ENCODE assay signal across 8 cellular contexts in the genomic region with DNA sequence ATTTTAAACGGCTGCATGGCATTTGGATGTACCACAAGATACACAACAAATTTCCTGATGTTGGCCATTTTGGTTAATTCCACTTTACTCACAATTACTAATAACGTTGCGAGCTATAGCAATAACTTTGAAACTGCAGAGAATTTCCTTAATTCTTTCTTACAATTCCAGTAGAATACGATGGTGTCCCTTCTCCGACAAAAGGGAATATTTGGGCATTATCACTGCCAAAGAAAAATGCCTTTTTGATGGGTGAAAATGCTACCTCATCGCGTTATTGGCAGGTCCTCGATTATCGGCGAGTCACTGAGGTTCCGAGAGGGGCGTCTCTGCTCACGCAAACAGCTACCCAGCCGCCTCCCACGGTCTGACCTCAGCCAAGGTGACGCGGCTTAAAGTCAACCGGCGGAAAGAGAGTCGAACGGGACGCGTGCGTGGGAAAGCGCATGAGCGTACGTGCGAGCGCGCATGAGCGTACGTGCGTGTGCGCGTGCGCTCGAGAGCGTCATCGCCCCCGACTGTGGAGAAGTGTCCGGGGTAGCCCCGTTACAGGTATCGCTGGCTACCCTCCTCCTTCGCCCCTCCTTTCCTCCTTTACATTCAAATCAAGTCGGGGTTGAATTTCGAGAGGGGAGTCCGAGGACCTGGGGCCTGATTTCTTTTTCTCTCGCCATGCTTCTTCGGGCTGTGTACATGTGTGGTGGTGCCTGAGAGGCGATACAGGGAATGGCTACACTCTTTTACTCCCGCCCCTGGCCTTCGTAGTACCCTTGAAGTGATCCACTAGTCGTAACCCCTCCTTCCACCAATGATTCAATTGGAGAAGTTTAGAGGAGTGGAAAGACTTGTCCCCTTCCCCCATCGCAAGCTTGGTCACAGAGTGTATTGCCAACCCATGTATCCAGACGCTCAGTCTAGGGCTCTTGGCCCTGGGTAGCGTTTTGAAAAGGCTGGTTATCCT. TPM values are rescaled to one million over a fixed set of nuclear protein-coding genes. Genes with fewer than 3 reads are reported as not detected.
DNase-seq lines count a peak whose midpoint lies in the region; ATAC-seq lines count a peak whose summit lies in the region.

A gene (plus strand): TSS at position 495 of the 961 bp plus-strand sequence. CDS start 931 bp downstream, outside the sequence.

- peak; percentile 92 for ATAC-seq in GM21390 (IDR thresholded peaks at IDR 0.05; ENCODE audit: unreplicated experiment)
- ATAC-seq in activated CD8-positive, alpha-beta memory T cell treated with anti-CD3 and anti-CD28 coated beads, Interleukin-2, amount 10 ng/mL, durations not matched to agents 7 days and 5 days, result peak; percentile 95

- H3K27ac ChIP-seq in HUES48 (ENCODE audit: low read depth, low read length), result peak within 1 kb of the TSS; percentile 79

- CTCF ChIA-PET in activated CD8-positive, alpha-beta memory T cell treated with anti-CD3 and anti-CD28 coated beads, Interleukin-2, amount 10 ng/mL, durations not matched to agents 7 days and 5 days (lab: Charles Lee), result interaction anchor here (1.2 to 2.5 kb wide), 3 partner anchors 67 to 142 kb away, joined by 3 to 9 read pairs (median 5); no protein-coding TSS in a partner anchor

- no peaks in the 10 kb centered on the region for H3K9me3 Mint-ChIP-seq in activated CD8-positive, alpha-beta memory T cell treated with anti-CD3 and anti-CD28 coated beads, Interleukin-2, amount 10 ng/mL, durations not matched to agents 7 days and 5 days (ENCODE audit: low read depth)

- H3K9me3 ChIP-seq in HUES48 (ENCODE audit: control insufficient read depth, insufficient read depth, low read length), result no peaks in the 10 kb centered on the region
- no peaks in the 10 kb centered on the region for H3K9me3 ChIP-seq in NT2/D1 (ENCODE audit: insufficient read depth, low read length)

- peak within 1 kb of the TSS; percentile 95 for H3K4me3 Mint-ChIP-seq in activated CD8-positive, alpha-beta memory T cell treated with anti-CD3 and anti-CD28 coated beads, Interleukin-2, amount 10 ng/mL, durations not matched to agents 7 days and 5 days

- peaks cover 47% of the 10 kb centered on the region for H3K4me1 Mint-ChIP-seq in activated CD8-positive, alpha-beta memory T cell treated with anti-CD3 and anti-CD28 coated beads, Interleukin-2, amount 10 ng/mL, durations not matched to agents 7 days and 5 days

- H3K36me3 Mint-ChIP-seq in activated CD8-positive, alpha-beta memory T cell treated with anti-CD3 and anti-CD28 coated beads, Interleukin-2, amount 10 ng/mL, durations not matched to agents 7 days and 5 days, result peaks cover 23% of the 10 kb centered on the region

- peak within 1 kb of the TSS; percentile 3; the same call in 1 of the 2 replicates for H3K9ac ChIP-seq in HUES48 (ENCODE audit: low read depth, low read length)
- no peak within 1 kb of the TSS for H3K9ac ChIP-seq in NT2/D1 (ENCODE audit: insufficient read length, low read depth)

- in situ Hi-C loops in Caki2 (cut with HindIII; ENCODE audit: low pct_unique_long_range_greater_than_20kb, low sequenced_read_pairs) (no loop called here), endometrial microvascular endothelial cells (cut with HindIII; ENCODE audit: inconsistent ontology term, low pct_unique_long_range_greater_than_20kb, low sequenced_read_pairs) (no loop called here)

- H3K4me1 ChIP-seq in HUES48 (ENCODE audit: control insufficient read depth, insufficient read depth, low read length), result peaks cover 23% of the 10 kb centered on the region; the same call in 1 of the 2 replicates
- H3K4me1 ChIP-seq in NT2/D1 (ENCODE audit: insufficient read depth, insufficient read length), result no peaks in the 10 kb centered on the region

- DNase-seq in Caki2 (ENCODE audit: low read depth) (peak; percentile 89), NT2/D1 (ENCODE audit: low read depth, low spot score) (no peak), mesenteric fat pad (ENCODE audit: low spot score) (peak; percentile 96)
- peak; percentile 95 for DNase-seq in activated CD8-positive, alpha-beta memory T cell treated with anti-CD3 and anti-CD28 coated beads, Interleukin-2, amount 10 ng/mL, durations not matched to agents 7 days and 5 days
- peak; percentile 77 for DNase-seq in stimulated activated CD8-positive, alpha-beta memory T cell treated with anti-CD3 and anti-CD28 coated beads, Interleukin-15, amount 100 ng/mL, for 1 hour (ENCODE audit: low read depth)

- no peaks in the 10 kb centered on the region for H3K27me3 Mint-ChIP-seq in activated CD8-positive, alpha-beta memory T cell treated with anti-CD3 and anti-CD28 coated beads, Interleukin-2, amount 10 ng/mL, durations not matched to agents 7 days and 5 days

- H3K4me3 ChIP-seq in HUES48 (ENCODE audit: low read depth, low read length) (peak within 1 kb of the TSS; percentile 79), NT2/D1 (ENCODE audit: insufficient read length, low read depth) (peak within 1 kb of the TSS; percentile 29)

- H3K27me3 ChIP-seq in HUES48 (ENCODE audit: control insufficient read depth, insufficient read depth, low read length) (no peaks in the 10 kb centered on the region), NT2/D1 (ENCODE audit: insufficient read depth, insufficient read length) (no peaks in the 10 kb centered on the region)

- peak within 1 kb of the TSS; percentile 96 for H3K27ac Mint-ChIP-seq in activated CD8-positive, alpha-beta memory T cell treated with anti-CD3 and anti-CD28 coated beads, Interleukin-2, amount 10 ng/mL, durations not matched to agents 7 days and 5 days

- H3K36me3 ChIP-seq in HUES48 (ENCODE audit: control insufficient read depth, insufficient read depth, low read length) (no peaks in the 10 kb centered on the region), NT2/D1 (ENCODE audit: insufficient read depth, insufficient read length, low read length) (no peaks in the 10 kb centered on the region)

RNA-seq across cellular contexts. Expression of the gene that starts here (rescaled TPM):
- 16.2 and 40.1 TPM in 2 replicates for total RNA-seq in Caki2 (2014; rRNA removed; shearing (Covaris generic); ENCODE audit: low replicate concordance)
- 10 to 100 TPM; 10.7 to 12.0 TPM for total RNA-seq in activated CD8-positive, alpha-beta memory T cell treated with anti-CD3 and anti-CD28 coated beads, Interleukin-2, amount 10 ng/mL, durations not matched to agents 7 days and 5 days
- total RNA-seq in endometrial microvascular endothelial cells (ENCODE audit: inconsistent ontology term) (16.0 TPM), mesenteric fat pad (7.8 TPM)
